8 cellular contexts compared by ENCODE assay signal in genomic region chr20:62219992-62220665, GRCh38. TPM values are rescaled to one million over a fixed set of nuclear protein-coding genes. Genes with fewer than 3 reads are reported as not detected.
A peak's percentile ranks its signal among the peaks of the same experiment; 100 is the strongest.
DNase-seq lines count a peak whose midpoint lies in the region; ATAC-seq, FAIRE-seq and TF ChIP-seq lines count a peak whose summit lies in the region.

Gene HRH3 (minus strand): TSS chr20:62220278. CDS start chr20:62219970, 308 bp downstream.

- ATAC-seq in activated CD4-positive, CD25-positive, alpha-beta regulatory T cell treated with anti-CD3 and anti-CD28 coated beads, Interleukin-2, amount 50 U/mL, for 24 hours, result peak; percentile 42 to 62
- no peak for ATAC-seq in HG03135 (IDR thresholded peaks at IDR 0.05; ENCODE audit: unreplicated experiment)
- no peak for ATAC-seq in HG03159 (IDR thresholded peaks at IDR 0.05; ENCODE audit: unreplicated experiment)

- H3K9me3 ChIP-seq in left ventricle myocardium inferior (replicated peaks) (no peaks in the 10 kb centered on the region), small intestine (ENCODE audit: control insufficient read depth, low read depth) (no peaks in the 10 kb centered on the region)

- no peak for TF ChIP-seq CTCF in left ventricle myocardium inferior (IDR thresholded peaks at IDR 0.05; ENCODE audit: borderline replicate concordance)

- intact Hi-C loops in left ventricle myocardium inferior (cut with micrococcal nuclease), result no loop called here

- DNase-seq in activated CD4-positive, CD25-positive, alpha-beta regulatory T cell (lab: John Stamatoyannopoulos, UW), result no peak
- DNase-seq in NCI-H82 (lab: John Stamatoyannopoulos, UW) (peak; percentile 79), left ventricle myocardium inferior (no peak), small intestine (peak; percentile 27)
- DNase-seq in activated naive CD4-positive, alpha-beta T cell treated with Interleukin-2 at 50 U/mL for 16 hours, result peak; percentile 36

- H3K27me3 ChIP-seq in left ventricle myocardium inferior (ENCODE audit: low read depth), result peaks cover 97% of the 10 kb centered on the region
- H3K27me3 ChIP-seq in small intestine (ENCODE audit: control insufficient read depth in 2 of 2, insufficient read depth in 2 of 2, low read length in 2 of 2), result peaks cover 25 to 31% of the 10 kb centered on the region in 2 donors

- no peaks in the 10 kb centered on the region for H3K36me3 ChIP-seq in left ventricle myocardium inferior
- no peaks in the 10 kb centered on the region for H3K36me3 ChIP-seq in small intestine (ENCODE audit: control insufficient read depth in 2 of 2, insufficient read depth in 2 of 2, low read length in 2 of 2)

- H3K27ac ChIP-seq in left ventricle myocardium inferior (replicated peaks) (no peak within 1 kb of the TSS), small intestine (ENCODE audit: low read depth in 1 of 2, low read length in 1 of 2) (no peak within 1 kb of the TSS)

- no peak for FAIRE-seq in small intestine (lab: Jason Lieb, UNC)

- peaks cover 21% of the 10 kb centered on the region for H3K4me1 ChIP-seq in left ventricle myocardium inferior
- peaks cover 0 to 3% of the 10 kb centered on the region in 2 donors for H3K4me1 ChIP-seq in small intestine (ENCODE audit: control insufficient read depth in 2 of 2, insufficient read depth in 1 of 2, low read depth in 1 of 2, low read length in 1 of 2)

- WGBS in small intestine, 3 donors, result 1 to 2% (median 1%) methylated on average over 28 to 84 of the region's 84 CpGs

- H3K4me3 ChIP-seq in left ventricle myocardium inferior (peak within 1 kb of the TSS; percentile 56), small intestine (ENCODE audit: low read depth in 1 of 2, low read length in 2 of 2) (peak within 1 kb of the TSS in 1 of 2 donors; percentile 53)

RNA-seq across cellular contexts. Expression of gene HRH3, which starts in this region (rescaled TPM):
- total RNA-seq in left ventricle myocardium inferior, result not detected
- polyA plus RNA-seq in small intestine, result under 1 TPM in 1 of 3 donors, not detected in 2; 0.31 TPM

Comparison
In these comparisons a context has a peak if more than half of its experiments do, and no peak if none do; other contexts are left out.
1. Peak in DNase-seq in small intestine; RNA of the gene not detected or under 1 TPM.
2. ATAC-seq: peak in activated CD4-positive, CD25-positive, alpha-beta regulatory T cell treated with anti-CD3 and anti-CD28 coated beads, Interleukin-2, amount 50 U/mL, for 24 hours (2 of 2); none in HG03135 (single experiment) and HG03159 (single experiment).
3. DNase-seq: peak in NCI-H82 (single experiment) and activated naive CD4-positive, alpha-beta T cell treated with Interleukin-2 at 50 U/mL for 16 hours (single experiment); none in activated CD4-positive, CD25-positive, alpha-beta regulatory T cell (0 of 4) and left ventricle myocardium inferior (single experiment).